ENCODE assay signal across 26 cellular contexts in genomic region chr10:12811725-12812310, GRCh38.
"Had no signal": no experiment of that assay in that cellular context is flagged by ENCODE, and none has a peak within 500 bp of the region (broad histone marks: within the 10 kb centered on the region; RNA-seq: fewer than 3 reads in every experiment).

No MANE protein-coding gene starts in this region.

- ATAC-seq: activated CD4-positive, alpha-beta T cell treated with anti-CD3 and anti-CD28 coated beads for 36 hours; activated T-cell treated with anti-CD3 and anti-CD28 coated beads, Interleukin-2, amount 50 U/mL, for 4 hours; stimulated activated naive CD8-positive, alpha-beta T cell treated with anti-CD3 and anti-CD28 coated beads, Interleukin-15, Interleukin-2, amounts not matched to agents 100 U/mL and 50 U/mL, for 24 hours had no signal

- H3K27me3 ChIP-seq: thyroid gland had no signal

- H3K36me3 ChIP-seq: thyroid gland had no signal

- H3K9me3 ChIP-seq: thyroid gland had no signal

- H3K27ac ChIP-seq: left ventricle myocardium inferior, thyroid gland had no signal

- H3K27ac Mint-ChIP-seq: activated CD4-positive, alpha-beta T cell treated with anti-CD3 and anti-CD28 coated beads for 36 hours; activated naive CD8-positive, alpha-beta T cell treated with anti-CD3 and anti-CD28 coated beads for 36 hours; activated T-helper 2 cell treated with anti-CD3 and anti-CD28 coated beads, Interferon-gamma antibody, Interleukin-2, Interleukin-4, amounts not matched to agents 10 μg/mL and 5 μg/mL and 100 μg/mL, durations not matched to agents 14 hours and 24 hours and 36 hours; dendritic cell treated with granulocyte-macrophage colony-stimulating factor and Interleukin-4, amounts not matched to agents 40 ng/mL and 50 ng/mL, for 4 days; mesothelial cell of epicardium; T-helper 1 cell treated with Interleukin-12 subunit alpha and Interleukin-12 subunit beta and Interleukin-4 antibody, amounts not matched to agents 30 μg/mL and 1 μg/mL, for 36 hours; WTC11 had no signal

- H3K4me1 Mint-ChIP-seq: activated CD4-positive, alpha-beta T cell treated with anti-CD3 and anti-CD28 coated beads for 36 hours; activated naive CD8-positive, alpha-beta T cell treated with anti-CD3 and anti-CD28 coated beads for 36 hours; WTC11 had no signal

- H3K9me3 Mint-ChIP-seq: activated T-helper 2 cell treated with anti-CD3 and anti-CD28 coated beads, Interferon-gamma antibody, Interleukin-2, Interleukin-4, amounts not matched to agents 10 μg/mL and 5 μg/mL and 100 μg/mL, durations not matched to agents 14 hours and 24 hours and 36 hours; T-helper 1 cell treated with Interleukin-12 subunit alpha and Interleukin-12 subunit beta and Interleukin-4 antibody, amounts not matched to agents 30 μg/mL and 1 μg/mL, for 36 hours had no signal

- H3K36me3 Mint-ChIP-seq: WTC11 had no signal

- H3K4me1 ChIP-seq: thyroid gland had no signal

- DNase-seq: activated CD4-positive, alpha-beta T cell treated with anti-CD3 and anti-CD28 coated beads for 36 hours; activated CD4-positive, alpha-beta T cell treated with anti-CD3 and anti-CD28 coated beads, Interleukin-2, amount 50 U/mL, for 4 hours; activated CD8-positive, alpha-beta memory T cell treated with anti-CD3 and anti-CD28 coated beads, Interleukin-2, amount 50 U/mL, for 48 hours; activated naive CD4-positive, alpha-beta T cell; activated naive CD8-positive, alpha-beta T cell treated with anti-CD3 and anti-CD28 coated beads for 36 hours; activated T-cell treated with anti-CD3 and anti-CD28 coated beads, Interleukin-2, amount 50 U/mL, for 4 hours; amniotic stem cell; cerebellar nuclear complex; effector CD4-positive, alpha-beta T cell; erythroblast; foreskin melanocyte; hippocampal formation; left ventricle myocardium inferior; retina; stimulated activated CD4-positive, alpha-beta T cell treated with anti-CD3 and anti-CD28 coated beads, Interleukin-12 subunit alpha, Interleukin-12 subunit beta, amount 100 ng/mL, for 4 hours; stimulated activated CD4-positive, alpha-beta T cell treated with anti-CD3 and anti-CD28 coated beads, Interleukin-4, amount 100 ng/mL, for 4 hours; stimulated activated naive CD8-positive, alpha-beta T cell treated with anti-CD3 and anti-CD28 coated beads, Interleukin-15, Interleukin-2, amounts not matched to agents 100 U/mL and 50 U/mL, for 24 hours; substantia nigra; T1000; thyroid gland had no signal

- H3K4me3 Mint-ChIP-seq: activated CD4-positive, alpha-beta T cell treated with anti-CD3 and anti-CD28 coated beads for 36 hours; activated naive CD8-positive, alpha-beta T cell treated with anti-CD3 and anti-CD28 coated beads for 36 hours; activated T-cell treated with anti-CD3 and anti-CD28 coated beads, Interleukin-2, amount 50 U/mL, for 4 hours; dendritic cell treated with granulocyte-macrophage colony-stimulating factor and Interleukin-4, amounts not matched to agents 40 ng/mL and 50 ng/mL, for 4 days; mesothelial cell of epicardium; nephron; T-helper 1 cell treated with Interleukin-12 subunit alpha and Interleukin-12 subunit beta and Interleukin-4 antibody, amounts not matched to agents 30 μg/mL and 1 μg/mL, for 36 hours; WTC11 had no signal

- H3K4me3 ChIP-seq: left ventricle myocardium inferior, thyroid gland had no signal

- H3K27me3 Mint-ChIP-seq: activated CD4-positive, alpha-beta T cell treated with anti-CD3 and anti-CD28 coated beads for 36 hours; activated naive CD8-positive, alpha-beta T cell treated with anti-CD3 and anti-CD28 coated beads for 36 hours; dendritic cell treated with granulocyte-macrophage colony-stimulating factor and Interleukin-4, amounts not matched to agents 40 ng/mL and 50 ng/mL, for 4 days had no signal
